ENCODE assay signal across 8 cellular contexts in genomic region chr9:97985058-97985861, GRCh38. TPM values are rescaled to one million over a fixed set of nuclear protein-coding genes. Genes with fewer than 3 reads are reported as not detected.
DNase-seq lines count a peak whose midpoint lies in the region; ATAC-seq and TF ChIP-seq lines count a peak whose summit lies in the region.

No MANE protein-coding gene starts in this region.

- no peak overlapping the region for H2BK15ac ChIP-seq in IMR-90 (ENCODE audit: low read depth, low read length)

- CTCF ChIA-PET in activated CD8-positive, alpha-beta memory T cell treated with anti-CD3 and anti-CD28 coated beads, Interleukin-2, amount 10 ng/mL, durations not matched to agents 7 days and 5 days (lab: Charles Lee): interaction anchor here (0.8 to 9.1 kb wide), 6 partner anchors 12 to 62 kb away, joined by 3 to 99 read pairs (median 5); partner anchors contain the start of gene TRMO
- CTCF ChIA-PET in IMR-90 (lab: Yijun Ruan, JAX): interaction anchor here (1.0 kb wide), 1 partner anchor 61 kb away, joined by 3 read pairs; no protein-coding TSS in a partner anchor
- CTCF ChIA-PET in activated CD4-positive, alpha-beta T cell treated with anti-CD3 and anti-CD28 coated beads, Interleukin-2, amount 10 ng/mL, durations not matched to agents 7 days and 5 days (lab: Charles Lee): interaction anchor here (1.0 to 2.9 kb wide), 4 partner anchors 13 to 271 kb away, joined by 3 to 12 read pairs (median 5); partner anchors contain the start of gene TBC1D2

- H3K9me3 Mint-ChIP-seq in activated CD8-positive, alpha-beta memory T cell treated with anti-CD3 and anti-CD28 coated beads, Interleukin-2, amount 10 ng/mL, durations not matched to agents 7 days and 5 days (ENCODE audit: low read depth): no peaks in the 10 kb centered on the region
- H3K9me3 Mint-ChIP-seq in activated CD4-positive, alpha-beta T cell treated with anti-CD3 and anti-CD28 coated beads, Interleukin-2, amount 10 ng/mL, durations not matched to agents 7 days and 5 days: no peaks in the 10 kb centered on the region

- peak overlapping the region; percentile 51; the same call in 1 of the 2 replicates for H4K5ac ChIP-seq in IMR-90 (ENCODE audit: low read depth, low read length)

- H3K9me3 ChIP-seq in IMR-90 (ENCODE audit: control insufficient read depth, insufficient read depth, low read length) (no peaks in the 10 kb centered on the region), esophagus muscularis mucosa (no peaks in the 10 kb centered on the region), ovary (no peaks in the 10 kb centered on the region)

- peak overlapping the region; percentile 63 for H3K9ac ChIP-seq in IMR-90 (ENCODE audit: low read depth, low read length)

- H3K4me3 Mint-ChIP-seq in activated CD8-positive, alpha-beta memory T cell treated with anti-CD3 and anti-CD28 coated beads, Interleukin-2, amount 10 ng/mL, durations not matched to agents 7 days and 5 days: peak overlapping the region; percentile 75
- H3K4me3 Mint-ChIP-seq in activated CD4-positive, alpha-beta T cell treated with anti-CD3 and anti-CD28 coated beads, Interleukin-2, amount 10 ng/mL, durations not matched to agents 7 days and 5 days: peak overlapping the region; percentile 85

- H3K18ac ChIP-seq in IMR-90 (ENCODE audit: low read depth, low read length): no peak overlapping the region

- H2AFZ ChIP-seq in IMR-90 (replicated peaks; ENCODE audit: low read length, poor library complexity): peak overlapping the region; percentile 78

- peaks cover 10% of the 10 kb centered on the region for H3K4me1 ChIP-seq in IMR-90 (ENCODE audit: control insufficient read depth, insufficient read depth, low read length)
- H3K4me1 ChIP-seq in esophagus muscularis mucosa: peaks cover 56 to 81% (median 78%) of the 10 kb centered on the region in 4 donors
- peaks cover 4% of the 10 kb centered on the region for H3K4me1 ChIP-seq in ovary (ENCODE audit: insufficient read depth)

- no peaks in the 10 kb centered on the region for H3K27me3 ChIP-seq in IMR-90 (ENCODE audit: control insufficient read depth, insufficient read depth, low read length)
- no peaks in the 10 kb centered on the region for H3K27me3 ChIP-seq in esophagus muscularis mucosa
- no peaks in the 10 kb centered on the region for H3K27me3 ChIP-seq in ovary

- DNase-seq in activated CD8-positive, alpha-beta memory T cell treated with anti-CD3 and anti-CD28 coated beads, Interleukin-2, amount 10 ng/mL, durations not matched to agents 7 days and 5 days: peak; percentile 66
- no peak for DNase-seq in activated CD8-positive, alpha-beta memory T cell treated with anti-CD3 and anti-CD28 coated beads, Interleukin-2, amount 50 U/mL, for 48 hours
- DNase-seq in IMR-90 (peak; percentile 11), esophagus muscularis mucosa (ENCODE audit: extremely low spot score) (no peak), ovary (peak in 2 of 5 donors; percentile 30 to 40), NCI-H524 treated with DMSO at 0.1 percent for 48 hours (lab: John Stamatoyannopoulos, UW) (no peak), D341Med (ENCODE audit: low spot score) (no peak)
- DNase-seq in activated CD4-positive, alpha-beta T cell treated with anti-CD3 and anti-CD28 coated beads, Interleukin-2, amount 10 ng/mL, durations not matched to agents 7 days and 5 days: peak; percentile 45

- no peak overlapping the region for H2BK120ac ChIP-seq in IMR-90 (ENCODE audit: low read depth, low read length)

- peak overlapping the region; percentile 79 for H3K4me2 ChIP-seq in IMR-90 (ENCODE audit: low read depth, low read length)

- BruUV-seq in IMR-90 (replicated peaks; lab: Mats Ljungman, UMichigan): no TSS peak

- peak overlapping the region; percentile 58 to 82; a peak in 3 of 4 replicates for H4K8ac ChIP-seq in IMR-90 (ENCODE audit: low read depth in 2 of 2, low read length in 2 of 2)

- H3K36me3 Mint-ChIP-seq in activated CD8-positive, alpha-beta memory T cell treated with anti-CD3 and anti-CD28 coated beads, Interleukin-2, amount 10 ng/mL, durations not matched to agents 7 days and 5 days: peaks cover 16% of the 10 kb centered on the region
- H3K36me3 Mint-ChIP-seq in activated CD4-positive, alpha-beta T cell treated with anti-CD3 and anti-CD28 coated beads, Interleukin-2, amount 10 ng/mL, durations not matched to agents 7 days and 5 days (ENCODE audit: low read depth): peaks cover 25% of the 10 kb centered on the region

- H2BK20ac ChIP-seq in IMR-90 (ENCODE audit: low read depth, low read length): no peak overlapping the region

- H3K27ac ChIP-seq in IMR-90 (ENCODE audit: insufficient read depth, low read length) (peak overlapping the region; percentile 40), esophagus muscularis mucosa (replicated peaks in 1 of 4) (peak overlapping the region; percentile 98 to 100 (median 99)), ovary (peak overlapping the region; percentile 93 to 98)

- H2BK5ac ChIP-seq in IMR-90 (ENCODE audit: low read depth, low read length, poor library complexity, severe bottlenecking): peak overlapping the region; percentile 2

- in situ Hi-C loops in IMR-90 (cut with MboI; ENCODE audit: low sequenced_read_pairs): no loop called here

- H3K23ac ChIP-seq in IMR-90 (ENCODE audit: low read depth, low read length): peak overlapping the region; percentile 86

- TF ChIP-seq EP300 in esophagus muscularis mucosa (IDR thresholded peaks at IDR 0.05) (no peak), ovary (IDR thresholded peaks at IDR 0.05) (no peak)

- TF ChIP-seq POLR2A in IMR-90 (IDR thresholded peaks at IDR 0.05; ENCODE audit: low read depth, low read length) (no peak), esophagus muscularis mucosa (IDR thresholded peaks at IDR 0.05; ENCODE audit: low read depth) (no peak), ovary (IDR thresholded peaks at IDR 0.05) (no peak)

- H2AK9ac ChIP-seq in IMR-90 (replicated peaks; ENCODE audit: low read depth, low read length, poor library complexity): peak overlapping the region; percentile 95

- POLR2A ChIA-PET in IMR-90 (lab: Charles Lee; ENCODE audit: unreplicated experiment): no interaction called here
- POLR2A ChIA-PET in activated CD4-positive, alpha-beta T cell treated with anti-CD3 and anti-CD28 coated beads, Interleukin-2, amount 10 ng/mL, durations not matched to agents 7 days and 5 days (lab: Charles Lee): no interaction called here

- peaks cover 0 to 35% of the 10 kb centered on the region in 2 experiments; a peak in 2 of 4 replicates for H3K79me1 ChIP-seq in IMR-90 (ENCODE audit: low read depth in 1 of 2, low read length in 2 of 2)

- intact Hi-C loops in IMR-90 (cut with micrococcal nuclease): no loop called here
- intact Hi-C loops in esophagus muscularis mucosa (cut with DNase I): loop anchor here (2.0 kb wide), 1 partner anchor 62 kb away; the partner anchor contains the start of gene TRMO
- intact Hi-C loops in ovary (cut with DNase I): loop anchor here in 3 of 4 donors (2.0 to 10.0 kb wide), 2 partner anchors 60 to 62 kb away; partner anchors contain the start of gene TRMO (in 3 of the 3)

- peak; percentile 1 for ATAC-seq in activated CD8-positive, alpha-beta memory T cell treated with anti-CD3 and anti-CD28 coated beads, Interleukin-2, amount 10 ng/mL, durations not matched to agents 7 days and 5 days
- no peak for ATAC-seq in IMR-90 (ENCODE audit: low read depth)

- peak overlapping the region; percentile 95 for H2AK5ac ChIP-seq in IMR-90 (ENCODE audit: low read depth, low read length)

- TF ChIP-seq CTCF in IMR-90 (conservative IDR thresholded peaks at IDR 0.05; ENCODE audit: low read depth, low read length) (no peak), esophagus muscularis mucosa (IDR thresholded peaks at IDR 0.05) (no peak), ovary (IDR thresholded peaks at IDR 0.05) (no peak)

- peaks cover 53% of the 10 kb centered on the region for H3K4me1 Mint-ChIP-seq in activated CD8-positive, alpha-beta memory T cell treated with anti-CD3 and anti-CD28 coated beads, Interleukin-2, amount 10 ng/mL, durations not matched to agents 7 days and 5 days
- peaks cover 64% of the 10 kb centered on the region for H3K4me1 Mint-ChIP-seq in activated CD4-positive, alpha-beta T cell treated with anti-CD3 and anti-CD28 coated beads, Interleukin-2, amount 10 ng/mL, durations not matched to agents 7 days and 5 days

- H3K14ac ChIP-seq in IMR-90 (replicated peaks; ENCODE audit: low read depth, low read length): peak overlapping the region; percentile 10; the same call in 1 of the 2 replicates

- TF ChIP-seq RAD21 in IMR-90 (IDR thresholded peaks at IDR 0.05; ENCODE audit: low read length): no peak

- H3K56ac ChIP-seq in IMR-90 (ENCODE audit: extremely low read depth, insufficient read depth, low read length): peak overlapping the region; percentile 71; the same call in 1 of the 2 replicates

- H3K4me3 ChIP-seq in IMR-90 (ENCODE audit: insufficient read depth, low read depth, low read length) (peak overlapping the region; percentile 84), esophagus muscularis mucosa (peak overlapping the region; percentile 93 to 100 (median 96)), ovary (peak overlapping the region; percentile 92)

- H3K9me1 ChIP-seq in IMR-90 (ENCODE audit: insufficient read depth, low read length): peaks cover 9% of the 10 kb centered on the region

- H4K91ac ChIP-seq in IMR-90 (ENCODE audit: insufficient read depth, low read depth, low read length): peak overlapping the region; percentile 82; the same call in 1 of the 2 replicates

- H3K27ac Mint-ChIP-seq in activated CD8-positive, alpha-beta memory T cell treated with anti-CD3 and anti-CD28 coated beads, Interleukin-2, amount 10 ng/mL, durations not matched to agents 7 days and 5 days: peak overlapping the region; percentile 93
- H3K27ac Mint-ChIP-seq in activated CD4-positive, alpha-beta T cell treated with anti-CD3 and anti-CD28 coated beads, Interleukin-2, amount 10 ng/mL, durations not matched to agents 7 days and 5 days: peak overlapping the region; percentile 96

- dilution Hi-C loops in IMR-90 (cut with HindIII; ENCODE audit: low sequenced_read_pairs, unreplicated experiment): no loop called here

- H4K20me1 ChIP-seq in IMR-90 (ENCODE audit: insufficient read depth, low read length): peaks cover 49% of the 10 kb centered on the region

- peak overlapping the region; percentile 84 for H3K4ac ChIP-seq in IMR-90 (ENCODE audit: low read depth, low read length)

- no peaks in the 10 kb centered on the region; the same call in 1 of the 2 replicates for H3K36me3 ChIP-seq in IMR-90 (ENCODE audit: control insufficient read depth, insufficient read depth, low read length)
- H3K36me3 ChIP-seq in esophagus muscularis mucosa: no peaks in the 10 kb centered on the region
- H3K36me3 ChIP-seq in ovary: no peaks in the 10 kb centered on the region

- 21% methylated on average over 20 of the region's 59 CpGs; no CpG with 5 or more reads in 1 of the 2 experiments for WGBS in IMR-90 (ENCODE audit: extremely low coverage in 2 of 2, insufficient read length in 1 of 2), 2 experiments
- 21% methylated on average over 15 of the region's 59 CpGs for WGBS in esophagus muscularis mucosa
- 6 to 19% (median 7%) methylated on average over 48 to 59 of the region's 59 CpGs for WGBS in ovary, 3 donors

- no peaks in the 10 kb centered on the region for H3K27me3 Mint-ChIP-seq in activated CD8-positive, alpha-beta memory T cell treated with anti-CD3 and anti-CD28 coated beads, Interleukin-2, amount 10 ng/mL, durations not matched to agents 7 days and 5 days
- no peaks in the 10 kb centered on the region for H3K27me3 Mint-ChIP-seq in activated CD4-positive, alpha-beta T cell treated with anti-CD3 and anti-CD28 coated beads, Interleukin-2, amount 10 ng/mL, durations not matched to agents 7 days and 5 days

RNA-seq across cellular contexts. Expression of gene ANP32B, which starts 2.1 kb away (rescaled TPM):
- total RNA-seq in activated CD8-positive, alpha-beta memory T cell treated with anti-CD3 and anti-CD28 coated beads, Interleukin-2, amount 10 ng/mL, durations not matched to agents 7 days and 5 days: 100 to 1,000 TPM; 299 to 301 TPM
- total RNA-seq in IMR-90 (2012; rRNA removed) (3.9 and 9.4 TPM in 2 replicates), esophagus muscularis mucosa (10 to 100 TPM; 30.2 to 52.7 (median 39.9) TPM), ovary (100 to 1,000 TPM in 5 of 7 donors, 10 to 100 TPM in 2; 41.4 to 167 (median 137) TPM)
- polyA plus RNA-seq in IMR-90 (2012; rRNA removed) (40.7 and 46.8 TPM in 2 replicates), ovary (100 to 1,000 TPM; 162 to 302 TPM)
- polyA plus RNA-seq in IMR-90 (2012; cell fraction: cytosol; rRNA removed): 9.5 and 10.7 TPM in 2 replicates
- polyA plus RNA-seq in IMR-90 (2012; cell fraction: nucleus; rRNA removed; ENCODE audit: low replicate concordance): 3.9 and 12.4 TPM in 2 replicates
- total RNA-seq in activated CD4-positive, alpha-beta T cell treated with anti-CD3 and anti-CD28 coated beads, Interleukin-2, amount 10 ng/mL, durations not matched to agents 7 days and 5 days: 100 to 1,000 TPM; 358 to 453 TPM

RNA-seq across cellular contexts. Expression of gene HEMGN, which starts 47.3 kb away (rescaled TPM):
- under 1 TPM; 0.23 to 0.47 TPM for total RNA-seq in activated CD8-positive, alpha-beta memory T cell treated with anti-CD3 and anti-CD28 coated beads, Interleukin-2, amount 10 ng/mL, durations not matched to agents 7 days and 5 days
- not detected in 2 replicates for total RNA-seq in IMR-90 (2012; rRNA removed)
- polyA plus RNA-seq in IMR-90 (2012; rRNA removed): not detected in 2 replicates
- not detected in 2 replicates for polyA plus RNA-seq in IMR-90 (2012; cell fraction: cytosol; rRNA removed)
- polyA plus RNA-seq in IMR-90 (2012; cell fraction: nucleus; rRNA removed; ENCODE audit: low replicate concordance): not detected in 2 replicates
- total RNA-seq in activated CD4-positive, alpha-beta T cell treated with anti-CD3 and anti-CD28 coated beads, Interleukin-2, amount 10 ng/mL, durations not matched to agents 7 days and 5 days: 1 to 10 TPM; 2.2 to 2.9 TPM
- total RNA-seq in esophagus muscularis mucosa: 1 to 10 TPM in 1 of 4 donors, not detected in 3; 1.2 TPM
- total RNA-seq in ovary: under 1 TPM in 2 of 7 donors, not detected in 5; 0.10 to 0.53 TPM
- polyA plus RNA-seq in ovary: not detected

Comparison
In these comparisons a context has a peak if more than half of its experiments do, and no peak if none do; other contexts are left out.
1. DNase-seq: peak in activated CD8-positive, alpha-beta memory T cell treated with anti-CD3 and anti-CD28 coated beads, Interleukin-2, amount 10 ng/mL, durations not matched to agents 7 days and 5 days (single experiment), IMR-90 (single experiment) and activated CD4-positive, alpha-beta T cell treated with anti-CD3 and anti-CD28 coated beads, Interleukin-2, amount 10 ng/mL, durations not matched to agents 7 days and 5 days (single experiment); none in activated CD8-positive, alpha-beta memory T cell treated with anti-CD3 and anti-CD28 coated beads, Interleukin-2, amount 50 U/mL, for 48 hours (single experiment), esophagus muscularis mucosa (single experiment), NCI-H524 treated with DMSO at 0.1 percent for 48 hours (single experiment) and D341Med (single experiment).
2. H3K27ac ChIP-seq: peak in every context shown above with its lines; median percentile 99 in esophagus muscularis mucosa; 96 in ovary; 40 in IMR-90.
3. Peak in every context shown above with its lines, with median percentiles within 50 percentile points of each other: H3K4me3 ChIP-seq.